6 cellular contexts compared by ENCODE assay signal in genomic region chr19:54219702-54220101, GRCh38. TPM values are rescaled to one million over a fixed set of nuclear protein-coding genes. Genes with fewer than 3 reads are reported as not detected.
"Had no signal": no experiment of that assay in that cellular context is flagged by ENCODE, and none has a peak within 500 bp of the region (broad histone marks: within the 10 kb centered on the region; RNA-seq: fewer than 3 reads in every experiment).

No MANE protein-coding gene starts in this region.

RNA-seq across cellular contexts. Expression of gene LILRB3, which starts 3.1 kb away (rescaled TPM):
- total RNA-seq: GM23248, H4, H7, HT-29, IMR-90, K562 had no signal
- polyA plus RNA-seq: IMR-90 had no signal

RNA-seq across cellular contexts. Expression of gene LILRA6, which starts 22.9 kb away (rescaled TPM):
- total RNA-seq: GM23248, H4, H7, HT-29, IMR-90, K562 had no signal
- polyA plus RNA-seq: GM23248, IMR-90 had no signal
